In genomic region chr21:39712976-39713375, GRCh38 we compare ENCODE assay signal across 17 cellular contexts. TPM values are rescaled to one million over a fixed set of nuclear protein-coding genes. Genes with fewer than 3 reads are reported as not detected.
DNase-seq lines count a peak whose midpoint lies in the region; TF ChIP-seq lines count a peak whose summit lies in the region.
"Had no signal": no experiment of that assay in that cellular context is flagged by ENCODE, and none has a peak within 500 bp of the region (broad histone marks: within the 10 kb centered on the region; RNA-seq: fewer than 3 reads in every experiment).

No MANE protein-coding gene starts in this region.

- peak; percentile 21; the same call in 1 of the 2 replicates for TF ChIP-seq CTCF in 22Rv1 (IDR thresholded peaks at IDR 0.05)
- 0 out of 2 replicates have a peak, but pooled peaks have one; percentile 9 for TF ChIP-seq CTCF in HEK293 (tag by site-specific recombination; IDR thresholded peaks at IDR 0.05)
- TF ChIP-seq CTCF in colonic mucosa (IDR thresholded peaks at IDR 0.05), result no peak
- TF ChIP-seq CTCF in esophagus muscularis mucosa (IDR thresholded peaks at IDR 0.05), result no peak

- H3K4me1 ChIP-seq in HEK293 (ENCODE audit: control insufficient read depth, insufficient read depth, low read length) (no peaks in the 10 kb centered on the region), colonic mucosa (no peaks in the 10 kb centered on the region), esophagus muscularis mucosa (peaks cover 0 to 4% (median 0%) of the 10 kb centered on the region in 4 donors)
- H3K4me1 ChIP-seq: ascending aorta had no signal

- no peaks in the 10 kb centered on the region for H3K27me3 ChIP-seq in colonic mucosa
- H3K27me3 ChIP-seq in esophagus muscularis mucosa, result peaks cover 0 to 4% (median 0%) of the 10 kb centered on the region in 4 donors
- H3K27me3 ChIP-seq: ascending aorta had no signal

- H3K9ac ChIP-seq in colonic mucosa (ENCODE audit: low read depth in 2 of 2, low read length in 2 of 2), result no peak overlapping the region

- no peak overlapping the region for H3K4me3 ChIP-seq in HEK293 (ENCODE audit: low read depth, low read length)
- no peak overlapping the region for H3K4me3 ChIP-seq in colonic mucosa
- no peak overlapping the region for H3K4me3 ChIP-seq in esophagus muscularis mucosa
- H3K4me3 ChIP-seq: ascending aorta had no signal

- no peak for TF ChIP-seq POLR2A in esophagus muscularis mucosa (IDR thresholded peaks at IDR 0.05; ENCODE audit: low read depth)

- intact Hi-C loops in colonic mucosa (cut with DNase I), result loop anchor here (2.0 kb wide), 1 partner anchor 192 kb away; no protein-coding TSS in a partner anchor
- intact Hi-C loops in esophagus muscularis mucosa (cut with DNase I), result no loop called here

- no peaks in the 10 kb centered on the region for H3K9me3 ChIP-seq in HEK293 (ENCODE audit: control insufficient read depth, insufficient read depth, low read depth, low read length)
- no peaks in the 10 kb centered on the region for H3K9me3 ChIP-seq in colonic mucosa
- no peaks in the 10 kb centered on the region for H3K9me3 ChIP-seq in esophagus muscularis mucosa
- H3K9me3 ChIP-seq: ascending aorta had no signal

- POLR2A ChIA-PET in HEK293 (lab: Yijun Ruan, JAX), result no interaction called here

- H3K36me3 ChIP-seq in HEK293 (ENCODE audit: control insufficient read depth in 2 of 2, insufficient read depth in 1 of 2, low read length in 2 of 2), result no peaks in the 10 kb centered on the region
- no peaks in the 10 kb centered on the region for H3K36me3 ChIP-seq in colonic mucosa
- H3K36me3 ChIP-seq in esophagus muscularis mucosa, result no peaks in the 10 kb centered on the region
- H3K36me3 ChIP-seq: ascending aorta had no signal

- no peak for TF ChIP-seq EP300 in esophagus muscularis mucosa (IDR thresholded peaks at IDR 0.05)

- DNase-seq in NCI-H524 (lab: John Stamatoyannopoulos, UW), result peak; percentile 67 to 89
- DNase-seq in colonic mucosa, result peak; percentile 45
- DNase-seq in CD1c-positive myeloid dendritic cell (ENCODE audit: extremely low spot score), result no peak
- DNase-seq in DMS79 treated with DMSO at 0.1 percent for 48 hours (lab: John Stamatoyannopoulos, UW), result no peak
- no peak for DNase-seq in esophagus muscularis mucosa (ENCODE audit: extremely low spot score)
- DNase-seq in AG08396 (ENCODE audit: low spot score), result no peak
- DNase-seq: activated CD4-positive, alpha-beta T cell treated with anti-CD3 and anti-CD28 coated beads for 48 hours; H7; immature natural killer cell; MV-4-11 had no signal

- 57% methylated on average over 3 of the region's 3 CpGs for WGBS in esophagus muscularis mucosa

- CTCF ChIA-PET in HEK293 (lab: Yijun Ruan, JAX), result interaction anchor here (0.6 to 9.0 kb wide), 3 partner anchors 10 to 195 kb away, joined by 3 to 172 read pairs (median 8); no protein-coding TSS in a partner anchor

- no peak overlapping the region for H3K27ac ChIP-seq in 22Rv1
- no peak overlapping the region for H3K27ac ChIP-seq in HEK293 (ENCODE audit: extremely low read depth, low read depth, low read length)
- no peak overlapping the region for H3K27ac ChIP-seq in colonic mucosa
- H3K27ac ChIP-seq in esophagus muscularis mucosa (replicated peaks in 1 of 4), result no peak overlapping the region
- H3K27ac ChIP-seq: ascending aorta had no signal

TF ChIP-seq in HEK293, 187 proteins besides CTCF, POLR2A, EP300 and RAD21:
- TF ChIP-seq, protein P1, sequence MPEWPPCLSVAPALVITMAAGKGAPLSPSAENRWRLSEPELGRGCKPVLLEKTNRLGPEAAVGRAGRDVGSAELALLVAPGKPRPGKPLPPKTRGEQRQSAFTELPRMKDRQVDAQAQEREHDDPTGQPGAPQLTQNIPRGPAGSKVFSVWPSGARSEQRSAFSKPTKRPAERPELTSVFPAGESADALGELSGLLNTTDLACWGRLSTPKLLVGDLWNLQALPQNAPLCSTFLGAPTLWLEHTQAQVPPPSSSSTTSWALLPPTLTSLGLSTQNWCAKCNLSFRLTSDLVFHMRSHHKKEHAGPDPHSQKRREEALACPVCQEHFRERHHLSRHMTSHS (tag by site-specific recombination; IDR thresholded peaks at IDR 0.05), result no peak
- TF ChIP-seq, protein P2, sequence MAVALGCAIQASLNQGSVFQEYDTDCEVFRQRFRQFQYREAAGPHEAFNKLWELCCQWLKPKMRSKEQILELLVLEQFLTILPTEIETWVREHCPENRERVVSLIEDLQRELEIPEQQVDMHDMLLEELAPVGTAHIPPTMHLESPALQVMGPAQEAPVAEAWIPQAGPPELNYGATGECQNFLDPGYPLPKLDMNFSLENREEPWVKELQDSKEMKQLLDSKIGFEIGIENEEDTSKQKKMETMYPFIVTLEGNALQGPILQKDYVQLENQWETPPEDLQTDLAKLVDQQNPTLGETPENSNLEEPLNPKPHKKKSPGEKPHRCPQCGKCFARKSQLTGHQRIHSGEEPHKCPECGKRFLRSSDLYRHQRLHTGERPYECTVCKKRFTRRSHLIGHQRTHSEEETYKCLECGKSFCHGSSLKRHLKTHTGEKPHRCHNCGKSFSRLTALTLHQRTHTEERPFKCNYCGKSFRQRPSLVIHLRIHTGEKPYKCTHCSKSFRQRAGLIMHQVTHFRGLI (tag by site-specific recombination; IDR thresholded peaks at IDR 0.05), result no peak
- TF ChIP-seq ZNF623 (tag by site-specific recombination; IDR thresholded peaks at IDR 0.05), result no peak
- no peak for TF ChIP-seq ZNF549 (tag by site-specific recombination; IDR thresholded peaks at IDR 0.05)
- TF ChIP-seq ZBTB17 (tag by site-specific recombination; IDR thresholded peaks at IDR 0.05), result no peak
- no peak for TF ChIP-seq ZNF362 (tag by site-specific recombination; IDR thresholded peaks at IDR 0.05)
- no peak for TF ChIP-seq ZNF426 (tag by site-specific recombination; IDR thresholded peaks at IDR 0.05)

RNA-seq across cellular contexts. Expression of gene IGSF5, which starts 32.0 kb away (rescaled TPM):
- total RNA-seq in colonic mucosa, result under 1 TPM; 0.64 to 0.82 TPM
- not detected for total RNA-seq in esophagus muscularis mucosa
- total RNA-seq: activated T-helper 1 cell treated with anti-CD3 and anti-CD28 coated beads, Interleukin-12 subunit alpha, Interleukin-12 subunit beta, Interleukin-2, Interleukin-4 antibody, amounts not matched to agents 30 ng/mL and 10 ng/mL and 1 ng/mL, durations not matched to agents 14 hours and 24 hours and 36 hours; ascending aorta; B cell; fibroblast of villous mesenchyme; pulmonary artery endothelial cell had no signal

Comparison
In these comparisons a context has a peak if more than half of its experiments do, and no peak if none do; other contexts are left out.
1. CTCF ChIP-seq: peak in 22Rv1 (single experiment) and HEK293 (single experiment); none in colonic mucosa (single experiment) and esophagus muscularis mucosa (0 of 3).
2. DNase-seq: peak in NCI-H524 (2 of 2) and colonic mucosa (single experiment); none in CD1c-positive myeloid dendritic cell (single experiment), DMS79 treated with DMSO at 0.1 percent for 48 hours (single experiment), esophagus muscularis mucosa (single experiment) and AG08396 (single experiment).